8 cellular contexts compared by ENCODE assay signal in genomic region chr20:24917797-24918578, GRCh38. TPM values are rescaled to one million over a fixed set of nuclear protein-coding genes. Genes with fewer than 3 reads are reported as not detected.
DNase-seq lines count a peak whose midpoint lies in the region; ATAC-seq and TF ChIP-seq lines count a peak whose summit lies in the region.

No MANE protein-coding gene starts in this region.

- no peaks in the 10 kb centered on the region for H3K27me3 Mint-ChIP-seq in stimulated activated naive CD8-positive, alpha-beta T cell treated with anti-CD3 and anti-CD28 coated beads, Interleukin-15, Interleukin-2, amounts not matched to agents 100 ng/mL and 50 ng/mL, for 24 hours

- no peaks in the 10 kb centered on the region for H3K36me3 ChIP-seq in esophagus muscularis mucosa

- H3K27ac Mint-ChIP-seq in stimulated activated naive CD8-positive, alpha-beta T cell treated with anti-CD3 and anti-CD28 coated beads, Interleukin-15, Interleukin-2, amounts not matched to agents 100 ng/mL and 50 ng/mL, for 24 hours = no peak overlapping the region

- intact Hi-C loops in esophagus muscularis mucosa (cut with DNase I) = loop anchor here (5.0 kb wide), 1 partner anchor 756 kb away; no protein-coding TSS in a partner anchor

- peak; percentile 66 for DNase-seq in ELR (ENCODE audit: low read depth)
- DNase-seq in NCI-H69 (lab: John Stamatoyannopoulos, UW) = peak; percentile 81
- peak; percentile 83 for DNase-seq in activated CD8-positive, alpha-beta memory T cell treated with anti-CD3 and anti-CD28 coated beads, Interleukin-2, amount 50 U/mL, for 48 hours
- DNase-seq in esophagus muscularis mucosa (ENCODE audit: extremely low spot score) = no peak
- peak; percentile 74 for DNase-seq in myocyte (ENCODE audit: low read depth)

- ATAC-seq in HG03066 (IDR thresholded peaks at IDR 0.05; ENCODE audit: low read depth, unreplicated experiment) = peak; percentile 68
- ATAC-seq in GM18909 (IDR thresholded peaks at IDR 0.05; ENCODE audit: poor library complexity, unreplicated experiment) = no peak

- TF ChIP-seq EP300 in esophagus muscularis mucosa (IDR thresholded peaks at IDR 0.05) = no peak

- peak overlapping the region; percentile 17 for H3K4me3 Mint-ChIP-seq in stimulated activated naive CD8-positive, alpha-beta T cell treated with anti-CD3 and anti-CD28 coated beads, Interleukin-15, Interleukin-2, amounts not matched to agents 100 ng/mL and 50 ng/mL, for 24 hours

- no peaks in the 10 kb centered on the region for H3K36me3 Mint-ChIP-seq in stimulated activated naive CD8-positive, alpha-beta T cell treated with anti-CD3 and anti-CD28 coated beads, Interleukin-15, Interleukin-2, amounts not matched to agents 100 ng/mL and 50 ng/mL, for 24 hours (ENCODE audit: low read depth)

- 28% methylated on average over 20 of the region's 34 CpGs for WGBS in esophagus muscularis mucosa

- peaks cover 0 to 6% (median 0%) of the 10 kb centered on the region in 4 donors for H3K27me3 ChIP-seq in esophagus muscularis mucosa

- H3K9me3 Mint-ChIP-seq in stimulated activated naive CD8-positive, alpha-beta T cell treated with anti-CD3 and anti-CD28 coated beads, Interleukin-15, Interleukin-2, amounts not matched to agents 100 ng/mL and 50 ng/mL, for 24 hours = no peaks in the 10 kb centered on the region

- peak overlapping the region in 2 of 4 donors; percentile 14 to 37 for H3K4me3 ChIP-seq in esophagus muscularis mucosa

- TF ChIP-seq POLR2A in esophagus muscularis mucosa (IDR thresholded peaks at IDR 0.05; ENCODE audit: low read depth) = no peak

- H3K4me1 ChIP-seq in esophagus muscularis mucosa = peaks cover 0 to 10% (median 9%) of the 10 kb centered on the region in 4 donors

- H3K4me1 Mint-ChIP-seq in stimulated activated naive CD8-positive, alpha-beta T cell treated with anti-CD3 and anti-CD28 coated beads, Interleukin-15, Interleukin-2, amounts not matched to agents 100 ng/mL and 50 ng/mL, for 24 hours (ENCODE audit: low read depth) = peaks cover 9% of the 10 kb centered on the region

- TF ChIP-seq CTCF in esophagus muscularis mucosa (IDR thresholded peaks at IDR 0.05) = peak; percentile 62 to 77 (median 64)

- no peaks in the 10 kb centered on the region for H3K9me3 ChIP-seq in esophagus muscularis mucosa

- H3K27ac ChIP-seq in esophagus muscularis mucosa (replicated peaks in 1 of 4) = no peak overlapping the region

RNA-seq across cellular contexts. Expression of gene CST7, which starts 31.1 kb away (rescaled TPM):
- total RNA-seq in esophagus muscularis mucosa (10 to 100 TPM in 1 of 4 donors, 1 to 10 TPM in 2, not detected in 1; 1.2 to 13.8 (median 1.5) TPM), myocyte (5.4 and 6.8 TPM in 2 replicates)
- polyA plus RNA-seq in myocyte (2012) = 1.7 TPM
